ENCODE assay signal across 12 cellular contexts in the genomic region with DNA sequence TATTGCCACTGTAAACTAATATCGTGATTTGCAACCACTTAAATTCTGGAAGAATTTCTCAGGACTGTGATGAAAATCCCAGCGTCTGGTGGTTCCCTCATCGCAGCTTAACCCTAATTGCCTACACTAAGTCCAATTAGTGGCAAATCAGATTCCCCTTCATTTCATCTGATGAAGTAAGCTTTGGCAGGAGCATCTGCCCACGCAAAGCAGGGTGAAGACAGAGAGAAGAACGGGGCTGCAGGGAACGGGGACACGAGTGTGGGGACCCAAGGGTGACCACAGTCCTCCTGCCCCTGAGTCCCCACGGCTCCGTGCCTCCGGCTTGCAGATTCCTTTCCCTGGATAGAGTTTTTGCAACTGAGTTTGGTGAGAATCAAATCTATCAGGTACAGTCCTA.
"Had no signal": no experiment of that assay in that cellular context is flagged by ENCODE, and none has a peak within 500 bp of the region (broad histone marks: within the 10 kb centered on the region; RNA-seq: fewer than 3 reads in every experiment).

No MANE protein-coding gene starts in this region.

- H3K27me3 ChIP-seq: breast epithelium, spleen had no signal

- H3K9me3 ChIP-seq: breast epithelium, spleen, thoracic aorta had no signal

- DNase-seq: activated naive CD4-positive, alpha-beta T cell; activated naive CD8-positive, alpha-beta T cell treated with anti-CD3 and anti-CD28 coated beads, Interleukin-2, amount 10 ng/mL, durations not matched to agents 7 days and 5 days; left colon; naive thymus-derived CD8-positive, alpha-beta T cell; posterior cingulate gyrus; stimulated activated naive CD8-positive, alpha-beta T cell treated with anti-CD3 and anti-CD28 coated beads, Interleukin-15, amount 100 ng/mL, for 72 hours; SW 1271 had no signal

- H3K27ac ChIP-seq: epithelial cell of prostate, thoracic aorta had no signal

- H3K4me3 ChIP-seq: breast epithelium, spleen, thoracic aorta had no signal

- H3K36me3 ChIP-seq: breast epithelium, spleen, thoracic aorta had no signal

- ATAC-seq: activated CD4-positive, CD25-positive, alpha-beta regulatory T cell treated with anti-CD3 and anti-CD28 coated beads, Interleukin-2, amount 50 U/mL, for 24 hours; left colon; naive thymus-derived CD8-positive, alpha-beta T cell; stimulated activated naive CD8-positive, alpha-beta T cell treated with anti-CD3 and anti-CD28 coated beads, Interleukin-15, amount 100 ng/mL, for 72 hours had no signal
